In the genomic region with DNA sequence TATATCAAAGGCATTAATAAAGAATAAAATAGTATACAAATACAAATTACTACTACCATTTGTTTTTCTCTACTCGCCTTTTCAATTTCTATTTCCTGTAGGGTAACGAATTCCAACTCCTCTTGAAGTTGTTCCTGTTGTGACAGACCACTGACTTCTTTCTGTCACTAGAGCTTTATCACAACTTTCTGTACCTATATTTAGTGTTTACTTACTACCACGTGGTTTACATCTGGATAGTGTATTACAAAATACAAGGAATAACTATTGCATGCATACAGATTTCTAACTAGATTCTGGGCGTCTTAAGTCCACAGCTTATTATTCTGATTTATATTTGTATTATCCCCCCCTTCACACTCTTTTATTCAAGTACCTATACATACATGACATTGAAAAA, we compare ENCODE assay signal across 1 cellular context.
TF ChIP-seq lines count a peak whose summit lies in the region.

No MANE protein-coding gene starts in this region.

TF ChIP-seq in GM23338, 12 proteins besides CTCF, POLR2A, EP300 and RAD21 (continued from another document):
- TF ChIP-seq, protein P1, sequence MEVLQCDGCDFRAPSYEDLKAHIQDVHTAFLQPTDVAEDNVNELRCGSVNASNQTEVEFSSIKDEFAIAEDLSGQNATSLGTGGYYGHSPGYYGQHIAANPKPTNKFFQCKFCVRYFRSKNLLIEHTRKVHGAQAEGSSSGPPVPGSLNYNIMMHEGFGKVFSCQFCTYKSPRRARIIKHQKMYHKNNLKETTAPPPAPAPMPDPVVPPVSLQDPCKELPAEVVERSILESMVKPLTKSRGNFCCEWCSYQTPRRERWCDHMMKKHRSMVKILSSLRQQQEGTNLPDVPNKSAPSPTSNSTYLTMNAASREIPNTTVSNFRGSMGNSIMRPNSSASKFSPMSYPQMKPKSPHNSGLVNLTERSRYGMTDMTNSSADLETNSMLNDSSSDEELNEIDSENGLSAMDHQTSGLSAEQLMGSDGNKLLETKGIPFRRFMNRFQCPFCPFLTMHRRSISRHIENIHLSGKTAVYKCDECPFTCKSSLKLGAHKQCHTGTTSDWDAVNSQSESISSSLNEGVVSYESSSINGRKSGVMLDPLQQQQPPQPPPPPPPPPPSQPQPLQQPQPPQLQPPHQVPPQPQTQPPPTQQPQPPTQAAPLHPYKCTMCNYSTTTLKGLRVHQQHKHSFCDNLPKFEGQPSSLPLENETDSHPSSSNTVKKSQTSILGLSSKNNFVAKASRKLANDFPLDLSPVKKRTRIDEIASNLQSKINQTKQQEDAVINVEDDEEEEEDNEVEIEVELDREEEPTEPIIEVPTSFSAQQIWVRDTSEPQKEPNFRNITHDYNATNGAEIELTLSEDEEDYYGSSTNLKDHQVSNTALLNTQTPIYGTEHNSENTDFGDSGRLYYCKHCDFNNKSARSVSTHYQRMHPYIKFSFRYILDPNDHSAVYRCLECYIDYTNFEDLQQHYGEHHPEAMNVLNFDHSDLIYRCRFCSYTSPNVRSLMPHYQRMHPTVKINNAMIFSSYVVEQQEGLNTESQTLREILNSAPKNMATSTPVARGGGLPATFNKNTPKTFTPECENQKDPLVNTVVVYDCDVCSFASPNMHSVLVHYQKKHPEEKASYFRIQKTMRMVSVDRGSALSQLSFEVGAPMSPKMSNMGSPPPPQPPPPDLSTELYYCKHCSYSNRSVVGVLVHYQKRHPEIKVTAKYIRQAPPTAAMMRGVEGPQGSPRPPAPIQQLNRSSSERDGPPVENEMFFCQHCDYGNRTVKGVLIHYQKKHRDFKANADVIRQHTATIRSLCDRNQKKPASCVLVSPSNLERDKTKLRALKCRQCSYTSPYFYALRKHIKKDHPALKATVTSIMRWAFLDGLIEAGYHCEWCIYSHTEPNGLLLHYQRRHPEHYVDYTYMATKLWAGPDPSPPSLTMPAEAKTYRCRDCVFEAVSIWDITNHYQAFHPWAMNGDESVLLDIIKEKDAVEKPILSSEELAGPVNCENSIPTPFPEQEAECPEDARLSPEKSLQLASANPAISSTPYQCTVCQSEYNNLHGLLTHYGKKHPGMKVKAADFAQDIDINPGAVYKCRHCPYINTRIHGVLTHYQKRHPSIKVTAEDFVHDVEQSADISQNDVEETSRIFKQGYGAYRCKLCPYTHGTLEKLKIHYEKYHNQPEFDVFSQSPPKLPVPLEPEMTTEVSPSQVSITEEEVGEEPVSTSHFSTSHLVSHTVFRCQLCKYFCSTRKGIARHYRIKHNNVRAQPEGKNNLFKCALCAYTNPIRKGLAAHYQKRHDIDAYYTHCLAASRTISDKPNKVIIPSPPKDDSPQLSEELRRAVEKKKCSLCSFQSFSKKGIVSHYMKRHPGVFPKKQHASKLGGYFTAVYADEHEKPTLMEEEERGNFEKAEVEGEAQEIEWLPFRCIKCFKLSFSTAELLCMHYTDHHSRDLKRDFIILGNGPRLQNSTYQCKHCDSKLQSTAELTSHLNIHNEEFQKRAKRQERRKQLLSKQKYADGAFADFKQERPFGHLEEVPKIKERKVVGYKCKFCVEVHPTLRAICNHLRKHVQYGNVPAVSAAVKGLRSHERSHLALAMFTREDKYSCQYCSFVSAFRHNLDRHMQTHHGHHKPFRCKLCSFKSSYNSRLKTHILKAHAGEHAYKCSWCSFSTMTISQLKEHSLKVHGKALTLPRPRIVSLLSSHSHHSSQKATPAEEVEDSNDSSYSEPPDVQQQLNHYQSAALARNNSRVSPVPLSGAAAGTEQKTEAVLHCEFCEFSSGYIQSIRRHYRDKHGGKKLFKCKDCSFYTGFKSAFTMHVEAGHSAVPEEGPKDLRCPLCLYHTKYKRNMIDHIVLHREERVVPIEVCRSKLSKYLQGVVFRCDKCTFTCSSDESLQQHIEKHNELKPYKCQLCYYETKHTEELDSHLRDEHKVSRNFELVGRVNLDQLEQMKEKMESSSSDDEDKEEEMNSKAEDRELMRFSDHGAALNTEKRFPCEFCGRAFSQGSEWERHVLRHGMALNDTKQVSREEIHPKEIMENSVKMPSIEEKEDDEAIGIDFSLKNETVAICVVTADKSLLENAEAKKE (CRISPR knock-in tag; IDR thresholded peaks at IDR 0.05) = no peak
- TF ChIP-seq EZH2 (IDR thresholded peaks at IDR 0.05; ENCODE audit: low read depth, unreplicated experiment) (no peak), ZNF331 (CRISPR knock-in tag; IDR thresholded peaks at IDR 0.05; ENCODE audit: low read depth) (no peak), ZNF114 (CRISPR knock-in tag; IDR thresholded peaks at IDR 0.05) (no peak), CREB1 (CRISPR knock-in tag; IDR thresholded peaks at IDR 0.05; ENCODE audit: low read depth) (no peak), POLR2AphosphoS5 (IDR thresholded peaks at IDR 0.05; ENCODE audit: low read depth) (no peak)
- TF ChIP-seq, protein P2, sequence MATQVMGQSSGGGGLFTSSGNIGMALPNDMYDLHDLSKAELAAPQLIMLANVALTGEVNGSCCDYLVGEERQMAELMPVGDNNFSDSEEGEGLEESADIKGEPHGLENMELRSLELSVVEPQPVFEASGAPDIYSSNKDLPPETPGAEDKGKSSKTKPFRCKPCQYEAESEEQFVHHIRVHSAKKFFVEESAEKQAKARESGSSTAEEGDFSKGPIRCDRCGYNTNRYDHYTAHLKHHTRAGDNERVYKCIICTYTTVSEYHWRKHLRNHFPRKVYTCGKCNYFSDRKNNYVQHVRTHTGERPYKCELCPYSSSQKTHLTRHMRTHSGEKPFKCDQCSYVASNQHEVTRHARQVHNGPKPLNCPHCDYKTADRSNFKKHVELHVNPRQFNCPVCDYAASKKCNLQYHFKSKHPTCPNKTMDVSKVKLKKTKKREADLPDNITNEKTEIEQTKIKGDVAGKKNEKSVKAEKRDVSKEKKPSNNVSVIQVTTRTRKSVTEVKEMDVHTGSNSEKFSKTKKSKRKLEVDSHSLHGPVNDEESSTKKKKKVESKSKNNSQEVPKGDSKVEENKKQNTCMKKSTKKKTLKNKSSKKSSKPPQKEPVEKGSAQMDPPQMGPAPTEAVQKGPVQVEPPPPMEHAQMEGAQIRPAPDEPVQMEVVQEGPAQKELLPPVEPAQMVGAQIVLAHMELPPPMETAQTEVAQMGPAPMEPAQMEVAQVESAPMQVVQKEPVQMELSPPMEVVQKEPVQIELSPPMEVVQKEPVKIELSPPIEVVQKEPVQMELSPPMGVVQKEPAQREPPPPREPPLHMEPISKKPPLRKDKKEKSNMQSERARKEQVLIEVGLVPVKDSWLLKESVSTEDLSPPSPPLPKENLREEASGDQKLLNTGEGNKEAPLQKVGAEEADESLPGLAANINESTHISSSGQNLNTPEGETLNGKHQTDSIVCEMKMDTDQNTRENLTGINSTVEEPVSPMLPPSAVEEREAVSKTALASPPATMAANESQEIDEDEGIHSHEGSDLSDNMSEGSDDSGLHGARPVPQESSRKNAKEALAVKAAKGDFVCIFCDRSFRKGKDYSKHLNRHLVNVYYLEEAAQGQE (IDR thresholded peaks at IDR 0.05; ENCODE audit: unreplicated experiment) = no peak
- TF ChIP-seq, protein P3, sequence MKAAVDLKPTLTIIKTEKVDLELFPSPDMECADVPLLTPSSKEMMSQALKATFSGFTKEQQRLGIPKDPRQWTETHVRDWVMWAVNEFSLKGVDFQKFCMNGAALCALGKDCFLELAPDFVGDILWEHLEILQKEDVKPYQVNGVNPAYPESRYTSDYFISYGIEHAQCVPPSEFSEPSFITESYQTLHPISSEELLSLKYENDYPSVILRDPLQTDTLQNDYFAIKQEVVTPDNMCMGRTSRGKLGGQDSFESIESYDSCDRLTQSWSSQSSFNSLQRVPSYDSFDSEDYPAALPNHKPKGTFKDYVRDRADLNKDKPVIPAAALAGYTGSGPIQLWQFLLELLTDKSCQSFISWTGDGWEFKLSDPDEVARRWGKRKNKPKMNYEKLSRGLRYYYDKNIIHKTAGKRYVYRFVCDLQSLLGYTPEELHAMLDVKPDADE (IDR thresholded peaks at IDR 0.05) = no peak
